8 cellular contexts compared by ENCODE assay signal in genomic region chr21:34526618-34527290, GRCh38. TPM values are rescaled to one million over a fixed set of nuclear protein-coding genes. Genes with fewer than 3 reads are reported as not detected.
DNase-seq lines count a peak whose midpoint lies in the region; ATAC-seq and TF ChIP-seq lines count a peak whose summit lies in the region.

No MANE protein-coding gene starts in this region.

- no peaks in the 10 kb centered on the region for H3K36me3 ChIP-seq in testis (ENCODE audit: low read depth, missing control alignments)

- peaks cover 6% of the 10 kb centered on the region for H3K36me3 Mint-ChIP-seq in activated T-cell treated with anti-CD3 and anti-CD28 coated beads, Interleukin-2, amount 50 U/mL, for 4 hours (ENCODE audit: insufficient read depth)
- no peaks in the 10 kb centered on the region for H3K36me3 Mint-ChIP-seq in natural killer cell

- peak; percentile 62; the same call in 1 of the 2 replicates for TF ChIP-seq EP300 in Ishikawa (IDR thresholded peaks at IDR 0.05; ENCODE audit: borderline replicate concordance)

- peaks cover 39% of the 10 kb centered on the region for H3K4me1 ChIP-seq in testis

- no peaks in the 10 kb centered on the region for H3K27me3 ChIP-seq in testis

- peak overlapping the region; percentile 70 for H3K4me3 Mint-ChIP-seq in activated T-cell treated with anti-CD3 and anti-CD28 coated beads, Interleukin-2, amount 50 U/mL, for 4 hours
- peak overlapping the region; percentile 62 for H3K4me3 Mint-ChIP-seq in natural killer cell

- H3K4me1 Mint-ChIP-seq in activated T-cell treated with anti-CD3 and anti-CD28 coated beads, Interleukin-2, amount 50 U/mL, for 4 hours (ENCODE audit: low read depth), result peaks cover 31% of the 10 kb centered on the region
- H3K4me1 Mint-ChIP-seq in natural killer cell, result peaks cover 12 to 22% of the 10 kb centered on the region in 2 donors

- peak overlapping the region; percentile 58 to 87 for H3K27ac Mint-ChIP-seq in natural killer cell

- no peak for TF ChIP-seq RAD21 in Ishikawa (IDR thresholded peaks at IDR 0.05; ENCODE audit: low read depth)

- H3K9me3 ChIP-seq in testis, result no peaks in the 10 kb centered on the region

- H3K4me3 ChIP-seq in fibroblast of mammary gland (ENCODE audit: control insufficient read depth, low read depth, low read length) (peak overlapping the region; percentile 61), testis (peak overlapping the region; percentile 36 to 51)

- H3K9me3 Mint-ChIP-seq in activated T-cell treated with anti-CD3 and anti-CD28 coated beads, Interleukin-2, amount 50 U/mL, for 4 hours, result peaks cover 3% of the 10 kb centered on the region
- no peaks in the 10 kb centered on the region for H3K9me3 Mint-ChIP-seq in natural killer cell

- H3K27ac ChIP-seq in testis, result peak overlapping the region; percentile 86 to 94

- DNase-seq in GM10266 (ENCODE audit: extremely low spot score) (peak; percentile 51), fibroblast of mammary gland (ENCODE audit: low read depth) (peak; percentile 100), natural killer cell (no peak), testis (peak; percentile 71)
- DNase-seq in activated T-cell treated with anti-CD3 and anti-CD28 coated beads, Interleukin-2, amount 50 U/mL, for 4 hours, result peak; percentile 15

- intact Hi-C loops in natural killer cell (cut with micrococcal nuclease), result no loop called here
- intact Hi-C loops in testis (cut with DNase I; ENCODE audit: low total_unique reads), result no loop called here

- peak; percentile 84 to 90 for ATAC-seq in activated T-cell treated with anti-CD3 and anti-CD28 coated beads, Interleukin-2, amount 50 U/mL, for 4 hours
- ATAC-seq in natural killer cell (peak in 2 of 3 donors; percentile 62 to 74), GM19023 (IDR thresholded peaks at IDR 0.05; ENCODE audit: unreplicated experiment) (no peak), HG02970 (IDR thresholded peaks at IDR 0.05; ENCODE audit: low FRiP score, unreplicated experiment) (no peak)

- TF ChIP-seq POLR2A in testis (IDR thresholded peaks at IDR 0.05), result no peak

- TF ChIP-seq CTCF in GM10266 (IDR thresholded peaks at IDR 0.05; ENCODE audit: control insufficient read depth, insufficient read depth, low read depth, missing control alignments) (no peak), fibroblast of mammary gland (conservative IDR thresholded peaks at IDR 0.05; ENCODE audit: control insufficient read depth, insufficient read depth, low read depth, low read length) (no peak), natural killer cell (IDR thresholded peaks at IDR 0.05) (no peak), testis (IDR thresholded peaks at IDR 0.05) (no peak)

- no peaks in the 10 kb centered on the region for H3K27me3 Mint-ChIP-seq in activated T-cell treated with anti-CD3 and anti-CD28 coated beads, Interleukin-2, amount 50 U/mL, for 4 hours (ENCODE audit: low read depth)
- H3K27me3 Mint-ChIP-seq in natural killer cell (ENCODE audit: low read depth in 2 of 2), result no peaks in the 10 kb centered on the region

- 26 to 30% methylated on average over 10 of the region's 10 CpGs for WGBS in testis, 2 donors

TF ChIP-seq in Ishikawa, 13 proteins besides CTCF, POLR2A, EP300 and RAD21:
- TF ChIP-seq CREB1 (IDR thresholded peaks at IDR 0.05; ENCODE audit: low read depth) (peak; percentile 56), REST (IDR thresholded peaks at IDR 0.05; ENCODE audit: low read depth) (no peak), TAF1 (IDR thresholded peaks at IDR 0.05; ENCODE audit: low read depth) (no peak), CEBPB (IDR thresholded peaks at IDR 0.05) (0 out of 2 replicates have a peak, but pooled peaks have one; percentile 29), NFIC (IDR thresholded peaks at IDR 0.05) (peak; percentile 41; the same call in 1 of the 2 replicates), EGR1 (IDR thresholded peaks at IDR 0.05) (no peak), FOXM1 (IDR thresholded peaks at IDR 0.05; ENCODE audit: borderline replicate concordance, low read depth) (0 out of 2 replicates have a peak, but pooled peaks have one; percentile 22), TEAD4 (IDR thresholded peaks at IDR 0.05) (peak; percentile 81; the same call in 1 of the 2 replicates), YY1 (IDR thresholded peaks at IDR 0.05; ENCODE audit: low read depth) (no peak), ZBTB7A (IDR thresholded peaks at IDR 0.05; ENCODE audit: low read depth) (no peak), TCF12 (IDR thresholded peaks at IDR 0.05; ENCODE audit: low read depth) (peak; percentile 77)
- TF ChIP-seq, protein P1, sequence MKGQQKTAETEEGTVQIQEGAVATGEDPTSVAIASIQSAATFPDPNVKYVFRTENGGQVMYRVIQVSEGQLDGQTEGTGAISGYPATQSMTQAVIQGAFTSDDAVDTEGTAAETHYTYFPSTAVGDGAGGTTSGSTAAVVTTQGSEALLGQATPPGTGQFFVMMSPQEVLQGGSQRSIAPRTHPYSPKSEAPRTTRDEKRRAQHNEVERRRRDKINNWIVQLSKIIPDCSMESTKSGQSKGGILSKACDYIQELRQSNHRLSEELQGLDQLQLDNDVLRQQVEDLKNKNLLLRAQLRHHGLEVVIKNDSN (IDR thresholded peaks at IDR 0.05), result no peak
- TF ChIP-seq, protein P2, sequence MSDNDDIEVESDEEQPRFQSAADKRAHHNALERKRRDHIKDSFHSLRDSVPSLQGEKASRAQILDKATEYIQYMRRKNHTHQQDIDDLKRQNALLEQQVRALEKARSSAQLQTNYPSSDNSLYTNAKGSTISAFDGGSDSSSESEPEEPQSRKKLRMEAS (IDR thresholded peaks at IDR 0.05), result peak; percentile 41; the same call in 1 of the 2 replicates
TF ChIP-seq in Ishikawa: peak in this region for 7.

RNA-seq across cellular contexts. Expression of gene KCNE1, which starts 14.7 kb away (rescaled TPM):
- under 1 TPM; 0.22 to 0.26 (median 0.25) TPM for total RNA-seq in activated T-cell treated with anti-CD3 and anti-CD28 coated beads, Interleukin-2, amount 50 U/mL, for 4 hours
- 1 to 10 TPM in 2 of 3 donors, under 1 TPM in 1; 0.52 to 3.3 (median 1.6) TPM for total RNA-seq in natural killer cell
- 10 to 100 TPM; 12.4 to 16.7 TPM for total RNA-seq in testis
- polyA plus RNA-seq in testis (ENCODE audit: insufficient read depth, low read depth, low replicate concordance), result 7.3 TPM

Comparison
In these comparisons a context has a peak if more than half of its experiments do, and no peak if none do; other contexts are left out.
1. ATAC-seq: peak in activated T-cell treated with anti-CD3 and anti-CD28 coated beads, Interleukin-2, amount 50 U/mL, for 4 hours (2 of 2) and natural killer cell (2 of 3); none in GM19023 (single experiment) and HG02970 (single experiment).